In genomic region chr7:76354516-76354915, GRCh38 we compare ENCODE assay signal across 1 cellular context.
TF ChIP-seq lines count a peak whose summit lies in the region.

No MANE protein-coding gene starts in this region.

TF ChIP-seq in GM12878, 131 proteins besides CTCF, POLR2A, EP300 and RAD21 (continued from another document):
- no peak for TF ChIP-seq MLLT1 (IDR thresholded peaks at IDR 0.05)
